8 cellular contexts compared by ENCODE assay signal in the genomic region with DNA sequence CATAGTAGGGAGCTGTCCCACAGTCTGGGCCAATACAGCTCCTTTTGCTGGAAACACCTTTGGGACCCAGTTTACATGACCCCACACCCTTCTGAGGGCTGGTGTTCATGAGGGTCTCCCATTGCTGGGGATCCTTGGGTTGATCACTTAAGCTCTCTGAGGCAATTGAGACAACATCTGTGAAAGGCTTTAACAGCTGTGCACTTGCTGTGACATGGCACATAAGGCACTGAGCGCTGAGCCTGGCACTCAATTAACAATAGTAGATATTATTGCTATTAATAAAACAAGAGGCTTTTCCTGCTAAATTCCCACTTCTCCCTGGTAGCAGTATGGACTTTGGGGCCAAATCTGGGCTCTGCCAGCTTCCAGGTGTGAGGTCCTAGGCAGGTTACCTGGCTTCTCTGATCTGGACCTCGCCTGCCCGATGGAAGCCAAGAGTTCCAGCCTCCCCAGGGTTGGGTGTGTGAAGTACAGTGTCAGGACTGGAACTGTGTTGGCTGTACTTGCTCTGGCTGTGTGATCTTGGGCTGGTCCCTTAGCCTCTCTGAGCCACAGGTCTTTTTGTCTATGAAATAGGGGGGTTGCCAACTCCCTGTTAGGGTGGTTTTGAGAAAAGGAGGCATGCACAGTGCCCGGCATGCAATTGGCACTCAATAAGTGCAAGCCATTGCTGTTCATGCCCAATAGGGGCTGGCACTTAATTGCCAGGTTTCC. TPM values are rescaled to one million over a fixed set of nuclear protein-coding genes. Genes with fewer than 3 reads are reported as not detected.
DNase-seq lines count a peak whose midpoint lies in the region; ATAC-seq, FAIRE-seq and TF ChIP-seq lines count a peak whose summit lies in the region.

No MANE protein-coding gene starts in this region.

- CTCF ChIA-PET in activated CD8-positive, alpha-beta memory T cell treated with anti-CD3 and anti-CD28 coated beads, Interleukin-2, amount 10 ng/mL, durations not matched to agents 7 days and 5 days (lab: Charles Lee) = interaction anchor here (0.7 to 22.4 kb wide), 4 partner anchors 11 to 121 kb away, joined by 3 to 950 read pairs (median 34); no protein-coding TSS in a partner anchor

- no peak for TF ChIP-seq POLR2A in lower leg skin (IDR thresholded peaks at IDR 0.05)

- H3K27ac ChIP-seq in kidney (ENCODE audit: low read depth in 2 of 2, low read length in 2 of 2) (peak overlapping the region; percentile 57 to 76), subcutaneous abdominal adipose tissue (ENCODE audit: low read depth, low read length) (peak overlapping the region; percentile 92)

- H3K4me3 Mint-ChIP-seq in activated CD8-positive, alpha-beta memory T cell treated with anti-CD3 and anti-CD28 coated beads, Interleukin-2, amount 10 ng/mL, durations not matched to agents 7 days and 5 days = peak overlapping the region; percentile 88
- peak overlapping the region; percentile 96 for H3K4me3 Mint-ChIP-seq in activated T-helper 1 cell treated with anti-CD3 and anti-CD28 coated beads, Interleukin-12 subunit alpha, Interleukin-12 subunit beta, Interleukin-2, Interleukin-4 antibody, amounts not matched to agents 30 ng/mL and 10 ng/mL and 1 ng/mL, durations not matched to agents 14 hours and 24 hours and 36 hours

- no peak for ATAC-seq in activated CD8-positive, alpha-beta memory T cell treated with anti-CD3 and anti-CD28 coated beads, Interleukin-2, amount 10 ng/mL, durations not matched to agents 7 days and 5 days
- no peak for ATAC-seq in HG03571 (IDR thresholded peaks at IDR 0.05; ENCODE audit: unreplicated experiment)

- H3K4me3 ChIP-seq in kidney (ENCODE audit: low read length in 2 of 2) (peak overlapping the region in 1 of 2 donors; percentile 35), subcutaneous abdominal adipose tissue (ENCODE audit: low read depth in 1 of 5, low read length in 5 of 5) (peak overlapping the region in 4 of 5 donors; percentile 31 to 96 (median 66)), lower leg skin (ENCODE audit: low read depth, poor library complexity, severe bottlenecking) (no peak overlapping the region)

- H3K27ac Mint-ChIP-seq in activated CD8-positive, alpha-beta memory T cell treated with anti-CD3 and anti-CD28 coated beads, Interleukin-2, amount 10 ng/mL, durations not matched to agents 7 days and 5 days = peak overlapping the region; percentile 66
- H3K27ac Mint-ChIP-seq in activated T-helper 1 cell treated with anti-CD3 and anti-CD28 coated beads, Interleukin-12 subunit alpha, Interleukin-12 subunit beta, Interleukin-2, Interleukin-4 antibody, amounts not matched to agents 30 ng/mL and 10 ng/mL and 1 ng/mL, durations not matched to agents 14 hours and 24 hours and 36 hours = peak overlapping the region; percentile 77

- H3K36me3 Mint-ChIP-seq in activated CD8-positive, alpha-beta memory T cell treated with anti-CD3 and anti-CD28 coated beads, Interleukin-2, amount 10 ng/mL, durations not matched to agents 7 days and 5 days = peaks cover 5% of the 10 kb centered on the region
- H3K36me3 Mint-ChIP-seq in activated T-helper 1 cell treated with anti-CD3 and anti-CD28 coated beads, Interleukin-12 subunit alpha, Interleukin-12 subunit beta, Interleukin-2, Interleukin-4 antibody, amounts not matched to agents 30 ng/mL and 10 ng/mL and 1 ng/mL, durations not matched to agents 14 hours and 24 hours and 36 hours (ENCODE audit: low read depth) = peaks cover 17% of the 10 kb centered on the region

- TF ChIP-seq CTCF in kidney (IDR thresholded peaks at IDR 0.05; ENCODE audit: borderline replicate concordance, extremely low read depth, insufficient read depth) (no peak), lower leg skin (IDR thresholded peaks at IDR 0.05) (no peak)

- H3K4me1 Mint-ChIP-seq in activated CD8-positive, alpha-beta memory T cell treated with anti-CD3 and anti-CD28 coated beads, Interleukin-2, amount 10 ng/mL, durations not matched to agents 7 days and 5 days = peaks cover 74% of the 10 kb centered on the region
- H3K4me1 Mint-ChIP-seq in activated T-helper 1 cell treated with anti-CD3 and anti-CD28 coated beads, Interleukin-12 subunit alpha, Interleukin-12 subunit beta, Interleukin-2, Interleukin-4 antibody, amounts not matched to agents 30 ng/mL and 10 ng/mL and 1 ng/mL, durations not matched to agents 14 hours and 24 hours and 36 hours (ENCODE audit: low read depth) = peaks cover 62% of the 10 kb centered on the region

- H3K27me3 Mint-ChIP-seq in activated CD8-positive, alpha-beta memory T cell treated with anti-CD3 and anti-CD28 coated beads, Interleukin-2, amount 10 ng/mL, durations not matched to agents 7 days and 5 days = peaks cover 8% of the 10 kb centered on the region
- no peaks in the 10 kb centered on the region for H3K27me3 Mint-ChIP-seq in activated T-helper 1 cell treated with anti-CD3 and anti-CD28 coated beads, Interleukin-12 subunit alpha, Interleukin-12 subunit beta, Interleukin-2, Interleukin-4 antibody, amounts not matched to agents 30 ng/mL and 10 ng/mL and 1 ng/mL, durations not matched to agents 14 hours and 24 hours and 36 hours (ENCODE audit: insufficient read depth)

- no peaks in the 10 kb centered on the region for H3K27me3 ChIP-seq in subcutaneous abdominal adipose tissue (ENCODE audit: control insufficient read depth in 5 of 5, insufficient read depth in 4 of 5, low read length in 5 of 5)

- DNase-seq in activated CD8-positive, alpha-beta memory T cell treated with anti-CD3 and anti-CD28 coated beads, Interleukin-2, amount 10 ng/mL, durations not matched to agents 7 days and 5 days = no peak
- DNase-seq in activated CD8-positive, alpha-beta memory T cell treated with anti-CD3 and anti-CD28 coated beads, Interleukin-2, amount 50 U/mL, for 48 hours = no peak
- DNase-seq in activated T-helper 1 cell treated with anti-CD3 and anti-CD28 coated beads, Interleukin-12 subunit alpha, Interleukin-12 subunit beta, Interleukin-2, Interleukin-4 antibody, amounts not matched to agents 30 ng/mL and 10 ng/mL and 1 ng/mL, durations not matched to agents 14 hours and 24 hours and 36 hours (ENCODE audit: low spot score) = no peak
- DNase-seq in kidney (no peak), NCI-H510A treated with DMSO at 0.1 percent for 48 hours (lab: John Stamatoyannopoulos, UW) (no peak), lower leg skin (ENCODE audit: low spot score in 2 of 2) (no peak)

- H3K9ac ChIP-seq in kidney (ENCODE audit: low read length in 2 of 2) (peak overlapping the region in 1 of 2 donors; percentile 46), subcutaneous abdominal adipose tissue (ENCODE audit: low read length in 5 of 5) (peak overlapping the region in 4 of 5 donors; percentile 37 to 95 (median 72))

- WGBS in lower leg skin, 2 donors = 49 to 50% methylated on average over 4 of the region's 4 CpGs

- H3K9me3 ChIP-seq in kidney (ENCODE audit: control insufficient read depth in 1 of 2, low read length in 2 of 2) (no peaks in the 10 kb centered on the region), subcutaneous abdominal adipose tissue (ENCODE audit: control insufficient read depth in 5 of 5, low read length in 5 of 5) (no peaks in the 10 kb centered on the region)

- H3K9me3 Mint-ChIP-seq in activated CD8-positive, alpha-beta memory T cell treated with anti-CD3 and anti-CD28 coated beads, Interleukin-2, amount 10 ng/mL, durations not matched to agents 7 days and 5 days (ENCODE audit: low read depth) = no peaks in the 10 kb centered on the region
- H3K9me3 Mint-ChIP-seq in activated T-helper 1 cell treated with anti-CD3 and anti-CD28 coated beads, Interleukin-12 subunit alpha, Interleukin-12 subunit beta, Interleukin-2, Interleukin-4 antibody, amounts not matched to agents 30 ng/mL and 10 ng/mL and 1 ng/mL, durations not matched to agents 14 hours and 24 hours and 36 hours = no peaks in the 10 kb centered on the region

- H3K36me3 ChIP-seq in kidney (ENCODE audit: control insufficient read depth in 1 of 2, insufficient read depth in 2 of 2, low read length in 2 of 2) (no peaks in the 10 kb centered on the region), subcutaneous abdominal adipose tissue (ENCODE audit: control insufficient read depth in 5 of 5, insufficient read depth in 5 of 5, low read length in 5 of 5) (no peaks in the 10 kb centered on the region)

- intact Hi-C loops in activated T-helper 1 cell treated with anti-CD3 and anti-CD28 coated beads, Interleukin-12 subunit alpha, Interleukin-12 subunit beta, Interleukin-2, Interleukin-4 antibody, amounts not matched to agents 30 ng/mL and 10 ng/mL and 1 ng/mL, durations not matched to agents 14 hours and 24 hours and 36 hours (cut with micrococcal nuclease) = loop anchor here (10.0 kb wide), 2 partner anchors 824 to 976 kb away; a partner anchor contains a TSS
- intact Hi-C loops in kidney (cut with DNase I) (no loop called here), lower leg skin (cut with DNase I; ENCODE audit: low total_unique reads) (loop anchor here (5.0 kb wide), 1 partner anchor 1928 kb away; a partner anchor contains a TSS)

- peaks cover 9 to 57% of the 10 kb centered on the region in 2 donors for H3K4me1 ChIP-seq in kidney (ENCODE audit: control insufficient read depth in 1 of 2, insufficient read depth in 1 of 2, low read depth in 1 of 2, low read length in 2 of 2)
- peaks cover 22 to 94% (median 91%) of the 10 kb centered on the region in 5 donors for H3K4me1 ChIP-seq in subcutaneous abdominal adipose tissue (ENCODE audit: control insufficient read depth in 5 of 5, insufficient read depth in 5 of 5, low read length in 5 of 5)

- FAIRE-seq in kidney (lab: Jason Lieb, UNC) = no peak

RNA-seq across cellular contexts. Expression of a gene that starts 3.1 kb away (rescaled TPM):
- total RNA-seq in activated CD8-positive, alpha-beta memory T cell treated with anti-CD3 and anti-CD28 coated beads, Interleukin-2, amount 10 ng/mL, durations not matched to agents 7 days and 5 days = 10 to 100 TPM; 24.9 to 51.3 TPM
- total RNA-seq in activated T-helper 1 cell treated with anti-CD3 and anti-CD28 coated beads, Interleukin-12 subunit alpha, Interleukin-12 subunit beta, Interleukin-2, Interleukin-4 antibody, amounts not matched to agents 30 ng/mL and 10 ng/mL and 1 ng/mL, durations not matched to agents 14 hours and 24 hours and 36 hours = 42.0 and 42.3 TPM in 2 replicates
- total RNA-seq in kidney = 35.0 TPM
- 7.3 TPM for polyA plus RNA-seq in kidney (ENCODE audit: insufficient read depth, low read depth, low replicate concordance)
- total RNA-seq in lower leg skin = 10 to 100 TPM in 1 of 4 donors, 1 to 10 TPM in 3; 6.5 to 16.1 (median 8.2) TPM

RNA-seq across cellular contexts. Expression of a gene that starts 39.9 kb away (rescaled TPM):
- total RNA-seq in activated CD8-positive, alpha-beta memory T cell treated with anti-CD3 and anti-CD28 coated beads, Interleukin-2, amount 10 ng/mL, durations not matched to agents 7 days and 5 days = 1 to 10 TPM; 2.8 to 3.4 TPM
- 2.7 and 4.2 TPM in 2 replicates for total RNA-seq in activated T-helper 1 cell treated with anti-CD3 and anti-CD28 coated beads, Interleukin-12 subunit alpha, Interleukin-12 subunit beta, Interleukin-2, Interleukin-4 antibody, amounts not matched to agents 30 ng/mL and 10 ng/mL and 1 ng/mL, durations not matched to agents 14 hours and 24 hours and 36 hours
- 19.0 TPM for total RNA-seq in kidney
- 6.3 TPM for polyA plus RNA-seq in kidney (ENCODE audit: insufficient read depth, low read depth, low replicate concordance)
- 10 to 100 TPM; 18.6 to 37.3 (median 25.1) TPM for total RNA-seq in lower leg skin
